ENCODE assay signal across 9 cellular contexts in the genomic region with DNA sequence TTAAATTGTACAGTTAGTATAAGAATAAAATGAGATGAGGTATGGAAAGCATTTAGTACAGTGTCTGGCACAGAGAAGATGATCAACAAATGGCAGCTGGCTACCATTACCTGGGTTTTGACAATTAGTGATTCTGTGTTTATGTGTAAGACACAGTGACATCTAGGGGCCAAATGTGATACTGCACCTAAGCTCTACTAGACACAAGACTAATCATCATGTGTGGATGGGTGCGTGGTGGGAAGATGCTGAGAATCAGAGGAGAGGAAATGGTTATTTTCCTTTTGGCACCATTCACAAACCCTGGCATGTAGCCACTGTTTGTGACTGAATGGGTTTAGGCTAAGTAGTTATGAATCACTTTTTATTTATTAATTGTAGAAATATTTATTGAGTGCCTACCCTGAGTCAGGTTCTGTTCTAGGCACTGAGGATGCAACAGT.
DNase-seq lines count a peak whose midpoint lies in the region; ATAC-seq, FAIRE-seq and TF ChIP-seq lines count a peak whose summit lies in the region.
"Had no signal": no experiment of that assay in that cellular context is flagged by ENCODE, and none has a peak within 500 bp of the region (broad histone marks: within the 10 kb centered on the region; RNA-seq: fewer than 3 reads in every experiment).

No MANE protein-coding gene starts in this region.

- H3K36me3 Mint-ChIP-seq in GM23338 (ENCODE audit: low read depth): peaks cover 5% of the 10 kb centered on the region; the same call in 2 of the 3 replicates

- peaks cover 5% of the 10 kb centered on the region; the same call in 2 of the 3 replicates for H3K4me1 Mint-ChIP-seq in GM23338

- DNase-seq in COLO668 (lab: John Stamatoyannopoulos, UW; ENCODE audit: unreplicated experiment) (peak; percentile 43), GM23338 (ENCODE audit: low spot score) (peak; percentile 64), adipocyte (ENCODE audit: low read depth) (peak; percentile 12), right lobe of liver (no peak), middle frontal gyrus (ENCODE audit: extremely low spot score, low spot score) (no peak), iPS-NIHi7 (ENCODE audit: extremely low spot score) (no peak), H54 (ENCODE audit: insufficient read length, low spot score) (no peak), kidney (no peak)
- DNase-seq: activated naive CD4-positive, alpha-beta T cell treated with anti-CD3 and anti-CD28 coated beads, Interleukin-2, amount 50 U/mL, for 16 hours had no signal

- no peaks in the 10 kb centered on the region for H3K9me2 ChIP-seq in GM23338 (ENCODE audit: insufficient read depth)

- H3K27ac ChIP-seq in GM23338 (ENCODE audit: low read depth) (no peak overlapping the region), right lobe of liver (no peak overlapping the region), kidney (ENCODE audit: low read depth in 2 of 2, low read length in 2 of 2) (no peak overlapping the region)

- H3K27me3 Mint-ChIP-seq in GM23338 (ENCODE audit: insufficient read depth, low read depth, poor library complexity): peaks cover 4% of the 10 kb centered on the region

- H3K79me2 ChIP-seq in GM23338 (replicated peaks; ENCODE audit: insufficient read depth): no peaks in the 10 kb centered on the region

- H3K36me3 ChIP-seq in GM23338 (ENCODE audit: insufficient read depth): peaks cover 6% of the 10 kb centered on the region; the same call in 1 of the 2 replicates
- H3K36me3 ChIP-seq in adipocyte (ENCODE audit: control insufficient read depth, insufficient read depth, low read length, severe bottlenecking): no peaks in the 10 kb centered on the region
- H3K36me3 ChIP-seq in right lobe of liver: no peaks in the 10 kb centered on the region
- no peaks in the 10 kb centered on the region for H3K36me3 ChIP-seq in kidney (ENCODE audit: control insufficient read depth in 1 of 2, insufficient read depth in 2 of 2, low read length in 2 of 2)

- WGBS in right lobe of liver (ENCODE audit: insufficient coverage, low coverage, low lambda C conversion rate, missing lambda C conversion rate): 91% methylated on average over 1 of the region's 1 CpG

- H3F3A ChIP-seq in GM23338 (replicated peaks; ENCODE audit: low read depth): no peaks in the 10 kb centered on the region

- FAIRE-seq in H54 (lab: Jason Lieb, UNC) (no peak), kidney (lab: Jason Lieb, UNC) (no peak)

- H3K4me2 ChIP-seq in GM23338: no peak overlapping the region

- H3K9ac ChIP-seq in adipocyte (ENCODE audit: low read length): no peak overlapping the region
- H3K9ac ChIP-seq in kidney (ENCODE audit: low read length in 2 of 2): no peak overlapping the region

- H2AFZ ChIP-seq in GM23338: no peak overlapping the region

- H4K20me1 ChIP-seq in GM23338 (replicated peaks; ENCODE audit: insufficient read depth): no peaks in the 10 kb centered on the region

- H3K27ac Mint-ChIP-seq in GM23338: no peak overlapping the region

- TF ChIP-seq POLR2A in right lobe of liver (IDR thresholded peaks at IDR 0.05): no peak
- TF ChIP-seq POLR2A in H54 (IDR thresholded peaks at IDR 0.05; ENCODE audit: low read depth, low read length): no peak

- ATAC-seq in GM23338 (no peak), right lobe of liver (no peak)

- H3K4me1 ChIP-seq in GM23338 (ENCODE audit: insufficient read depth) (no peaks in the 10 kb centered on the region), adipocyte (ENCODE audit: control insufficient read depth, insufficient read depth, low read length) (peaks cover 6% of the 10 kb centered on the region), right lobe of liver (no peaks in the 10 kb centered on the region), kidney (ENCODE audit: control insufficient read depth in 1 of 2, insufficient read depth in 1 of 2, low read depth in 1 of 2, low read length in 2 of 2) (no peaks in the 10 kb centered on the region)

- no peaks in the 10 kb centered on the region for H3K27me3 ChIP-seq in GM23338 (ENCODE audit: insufficient read depth)
- H3K27me3 ChIP-seq in adipocyte (replicated peaks; ENCODE audit: control insufficient read depth, insufficient read depth, low read length): no peaks in the 10 kb centered on the region
- H3K27me3 ChIP-seq in right lobe of liver: no peaks in the 10 kb centered on the region

- H3K4me3 Mint-ChIP-seq in GM23338: no peak overlapping the region

- H3K4me3 ChIP-seq in GM23338: no peak overlapping the region
- H3K4me3 ChIP-seq in adipocyte (ENCODE audit: low read length): no peak overlapping the region
- no peak overlapping the region for H3K4me3 ChIP-seq in right lobe of liver
- H3K4me3 ChIP-seq in kidney (ENCODE audit: low read length in 2 of 2): no peak overlapping the region

- H3K9me3 Mint-ChIP-seq in GM23338: peaks cover 24% of the 10 kb centered on the region

- H3K9me3 ChIP-seq in adipocyte (ENCODE audit: control insufficient read depth, low read length) (peaks cover 11% of the 10 kb centered on the region), right lobe of liver (no peaks in the 10 kb centered on the region), kidney (ENCODE audit: control insufficient read depth in 1 of 2, low read length in 2 of 2) (peaks cover 2 to 15% of the 10 kb centered on the region in 2 donors)

- intact Hi-C loops in right lobe of liver (cut with DNase I): no loop called here
- intact Hi-C loops in kidney (cut with DNase I): no loop called here

- TF ChIP-seq CTCF in GM23338 (conservative IDR thresholded peaks at IDR 0.05; ENCODE audit: low read depth in 2 of 2) (peak; percentile 57 to 65), right lobe of liver (IDR thresholded peaks at IDR 0.05) (peak in 3 of 4 donors; percentile 13 to 37 (median 20)), kidney (IDR thresholded peaks at IDR 0.05; ENCODE audit: borderline replicate concordance, extremely low read depth, insufficient read depth) (no peak)

TF ChIP-seq in GM23338, 12 proteins besides CTCF, POLR2A, EP300 and RAD21:
- TF ChIP-seq, protein P1, sequence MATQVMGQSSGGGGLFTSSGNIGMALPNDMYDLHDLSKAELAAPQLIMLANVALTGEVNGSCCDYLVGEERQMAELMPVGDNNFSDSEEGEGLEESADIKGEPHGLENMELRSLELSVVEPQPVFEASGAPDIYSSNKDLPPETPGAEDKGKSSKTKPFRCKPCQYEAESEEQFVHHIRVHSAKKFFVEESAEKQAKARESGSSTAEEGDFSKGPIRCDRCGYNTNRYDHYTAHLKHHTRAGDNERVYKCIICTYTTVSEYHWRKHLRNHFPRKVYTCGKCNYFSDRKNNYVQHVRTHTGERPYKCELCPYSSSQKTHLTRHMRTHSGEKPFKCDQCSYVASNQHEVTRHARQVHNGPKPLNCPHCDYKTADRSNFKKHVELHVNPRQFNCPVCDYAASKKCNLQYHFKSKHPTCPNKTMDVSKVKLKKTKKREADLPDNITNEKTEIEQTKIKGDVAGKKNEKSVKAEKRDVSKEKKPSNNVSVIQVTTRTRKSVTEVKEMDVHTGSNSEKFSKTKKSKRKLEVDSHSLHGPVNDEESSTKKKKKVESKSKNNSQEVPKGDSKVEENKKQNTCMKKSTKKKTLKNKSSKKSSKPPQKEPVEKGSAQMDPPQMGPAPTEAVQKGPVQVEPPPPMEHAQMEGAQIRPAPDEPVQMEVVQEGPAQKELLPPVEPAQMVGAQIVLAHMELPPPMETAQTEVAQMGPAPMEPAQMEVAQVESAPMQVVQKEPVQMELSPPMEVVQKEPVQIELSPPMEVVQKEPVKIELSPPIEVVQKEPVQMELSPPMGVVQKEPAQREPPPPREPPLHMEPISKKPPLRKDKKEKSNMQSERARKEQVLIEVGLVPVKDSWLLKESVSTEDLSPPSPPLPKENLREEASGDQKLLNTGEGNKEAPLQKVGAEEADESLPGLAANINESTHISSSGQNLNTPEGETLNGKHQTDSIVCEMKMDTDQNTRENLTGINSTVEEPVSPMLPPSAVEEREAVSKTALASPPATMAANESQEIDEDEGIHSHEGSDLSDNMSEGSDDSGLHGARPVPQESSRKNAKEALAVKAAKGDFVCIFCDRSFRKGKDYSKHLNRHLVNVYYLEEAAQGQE (IDR thresholded peaks at IDR 0.05; ENCODE audit: unreplicated experiment): no peak

Comparison
In these comparisons a context has a peak if more than half of its experiments do, and no peak if none do; other contexts are left out.
1. DNase-seq: peak in COLO668 (single experiment), GM23338 (single experiment) and adipocyte (single experiment); none in right lobe of liver (0 of 3), middle frontal gyrus (single experiment), iPS-NIHi7 (single experiment), H54 (single experiment) and kidney (single experiment).